Comparison of ENCODE assay signal across 1 cellular context in the genomic region with DNA sequence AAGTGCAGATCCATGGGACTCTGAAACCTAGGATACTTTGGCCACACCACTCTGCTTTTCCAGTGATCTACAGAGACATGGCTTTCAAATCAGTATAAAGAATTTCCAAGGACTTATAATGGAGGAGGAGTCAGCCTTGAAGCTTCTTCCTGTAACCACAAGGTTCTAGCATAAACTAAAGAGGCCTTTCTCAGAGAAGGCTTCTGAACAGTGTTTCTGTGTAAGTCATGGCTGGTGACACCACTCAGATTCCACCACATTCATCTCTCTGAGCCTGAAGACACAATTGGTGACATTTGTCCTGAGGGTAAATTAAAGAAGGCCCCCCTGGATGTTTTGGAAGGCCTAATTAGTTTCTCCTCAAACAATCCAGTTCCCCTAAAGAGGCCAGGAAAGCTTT.
A peak's percentile ranks its signal among the peaks of the same experiment; 100 is the strongest.
TF ChIP-seq lines count a peak whose summit lies in the region.

No MANE protein-coding gene starts in this region.

TF ChIP-seq in IMR-90, 13 proteins besides CTCF, POLR2A, EP300 and RAD21:
- TF ChIP-seq RFX5 (IDR thresholded peaks at IDR 0.05; ENCODE audit: low read depth, low read length) = no peak
- TF ChIP-seq FOS (IDR thresholded peaks at IDR 0.05; ENCODE audit: low read depth, low read length) = 0 out of 2 replicates have a peak, but pooled peaks have one; percentile 5
- TF ChIP-seq, protein P1, sequence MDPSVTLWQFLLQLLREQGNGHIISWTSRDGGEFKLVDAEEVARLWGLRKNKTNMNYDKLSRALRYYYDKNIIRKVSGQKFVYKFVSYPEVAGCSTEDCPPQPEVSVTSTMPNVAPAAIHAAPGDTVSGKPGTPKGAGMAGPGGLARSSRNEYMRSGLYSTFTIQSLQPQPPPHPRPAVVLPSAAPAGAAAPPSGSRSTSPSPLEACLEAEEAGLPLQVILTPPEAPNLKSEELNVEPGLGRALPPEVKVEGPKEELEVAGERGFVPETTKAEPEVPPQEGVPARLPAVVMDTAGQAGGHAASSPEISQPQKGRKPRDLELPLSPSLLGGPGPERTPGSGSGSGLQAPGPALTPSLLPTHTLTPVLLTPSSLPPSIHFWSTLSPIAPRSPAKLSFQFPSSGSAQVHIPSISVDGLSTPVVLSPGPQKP (IDR thresholded peaks at IDR 0.05; ENCODE audit: borderline replicate concordance, low read depth, low read length) = no peak
